ENCODE assay signal across 1 cellular context in genomic region chr19:42315024-42315423, GRCh38.
TF ChIP-seq lines count a peak whose summit lies in the region.

No MANE protein-coding gene starts in this region.

TF ChIP-seq in H1, 55 proteins besides CTCF, POLR2A, EP300 and RAD21:
- TF ChIP-seq CHD1 (IDR thresholded peaks at IDR 0.05; ENCODE audit: low read depth, low read length) = no peak
